In genomic region chr15:45036812-45037781, GRCh38 we compare ENCODE assay signal across 8 cellular contexts. TPM values are rescaled to one million over a fixed set of nuclear protein-coding genes. Genes with fewer than 3 reads are reported as not detected.
A peak's percentile ranks its signal among the peaks of the same experiment; 100 is the strongest.
DNase-seq lines count a peak whose midpoint lies in the region; ATAC-seq and TF ChIP-seq lines count a peak whose summit lies in the region.
"Not testable (repeated sequence)": the region's sequence is repeated elsewhere in the genome, so short reads cannot be mapped to it uniquely, and the experiment has no call there.

No MANE protein-coding gene starts in this region.

- ATAC-seq in stimulated activated naive B cell treated with anti-CD40 and anti-IgM and Interleukin-4, amounts not matched to agents 10 μg/mL and 1 μg/mL and 100 μg/mL, for 72 hours (replicated peaks) = peak; percentile 97 to 98

- not testable (repeated sequence) for H3K9me3 Mint-ChIP-seq in neural crest cell; stimulated activated naive B cell treated with anti-CD40 and anti-IgM and Interleukin-4, amounts not matched to agents 10 μg/mL and 1 μg/mL and 100 μg/mL, for 72 hours

- in situ Hi-C loops in SK-MEL-5 (cut with HindIII; ENCODE audit: low pct_unique_long_range_greater_than_20kb, low sequenced_read_pairs) = not testable (repeated sequence)

- not testable (repeated sequence) for H3K27ac Mint-ChIP-seq in neural crest cell (ENCODE audit: unreplicated experiment)
- H3K27ac Mint-ChIP-seq in stimulated activated naive B cell treated with anti-CD40 and anti-IgM and Interleukin-4, amounts not matched to agents 10 μg/mL and 1 μg/mL and 100 μg/mL, for 72 hours = peak overlapping the region; percentile 1

- POLR2A ChIA-PET in HEK293T (lab: Yijun Ruan, JAX) = not testable (repeated sequence)

- CTCF ChIA-PET in HEK293T (lab: Yijun Ruan, JAX) = interaction anchor here (0.6 to 2.1 kb wide), 3 partner anchors 60 to 81 kb away, joined by 3 to 6 read pairs (median 6); no protein-coding TSS in a partner anchor

- not testable (repeated sequence) for H3K27me3 Mint-ChIP-seq in neural crest cell (ENCODE audit: low read depth); stimulated activated naive B cell treated with anti-CD40 and anti-IgM and Interleukin-4, amounts not matched to agents 10 μg/mL and 1 μg/mL and 100 μg/mL, for 72 hours

- TF ChIP-seq CTCF in fibroblast of pulmonary artery (IDR thresholded peaks at IDR 0.05; ENCODE audit: low read length, missing control alignments) (peak; percentile 89), neural crest cell (conservative IDR thresholded peaks at IDR 0.05) (peak; percentile 84)

- H3K4me3 ChIP-seq in fibroblast of pulmonary artery (replicated peaks; ENCODE audit: low read depth, low read length) = not testable (repeated sequence)

- H3K4me1 Mint-ChIP-seq in neural crest cell = not testable (repeated sequence)
- peaks cover 22 to 31% of the 10 kb centered on the region in 2 donors for H3K4me1 Mint-ChIP-seq in stimulated activated naive B cell treated with anti-CD40 and anti-IgM and Interleukin-4, amounts not matched to agents 10 μg/mL and 1 μg/mL and 100 μg/mL, for 72 hours

- not testable (repeated sequence) for H3K36me3 Mint-ChIP-seq in neural crest cell (ENCODE audit: low read depth)
- H3K36me3 Mint-ChIP-seq in stimulated activated naive B cell treated with anti-CD40 and anti-IgM and Interleukin-4, amounts not matched to agents 10 μg/mL and 1 μg/mL and 100 μg/mL, for 72 hours = peaks cover 16 to 28% of the 10 kb centered on the region in 2 donors

- DNase-seq in EL = peak; percentile 57
- peak; percentile 37 for DNase-seq in HEK293T (ENCODE audit: extremely low spot score)
- peak; percentile 17 for DNase-seq in NCI-H1105 (lab: John Stamatoyannopoulos, UW)
- DNase-seq in SK-MEL-5 (ENCODE audit: low read depth, low spot score) = peak; percentile 69
- peak; percentile 48 for DNase-seq in activated T-helper 9 cell treated with anti-CD3 and anti-CD28 coated beads, Interleukin-2, amount 50 U/mL, for 16 hours (ENCODE audit: low read depth)
- DNase-seq in fibroblast of pulmonary artery (ENCODE audit: low read depth) = peak; percentile 78
- peak; percentile 55 for DNase-seq in neural crest cell (ENCODE audit: low read depth, low spot score)
- DNase-seq in stimulated activated naive B cell treated with anti-CD40 and anti-IgM and Interleukin-4, amounts not matched to agents 10 μg/mL and 1 μg/mL and 100 μg/mL, for 72 hours = peak; percentile 60

- H3K4me3 Mint-ChIP-seq in neural crest cell = not testable (repeated sequence)
- H3K4me3 Mint-ChIP-seq in stimulated activated naive B cell treated with anti-CD40 and anti-IgM and Interleukin-4, amounts not matched to agents 10 μg/mL and 1 μg/mL and 100 μg/mL, for 72 hours = peak overlapping the region in 1 of 2 donors; percentile 29

RNA-seq across cellular contexts. Expression of gene SORD, which starts 14.1 kb away (rescaled TPM):
- 110 and 123 TPM in 2 replicates for total RNA-seq in SK-MEL-5 (2014; rRNA removed; shearing (Covaris generic))
- 92.6 and 99.9 TPM in 2 replicates for polyA plus RNA-seq in SK-MEL-5 (2015; cell fraction: cytosol; rRNA removed)
- polyA plus RNA-seq in SK-MEL-5 (2015; cell fraction: nucleus; rRNA removed) = 187 and 202 TPM in 2 replicates
- total RNA-seq in neural crest cell = 54.8 and 58.2 TPM in 2 replicates

Comparison
In these comparisons a context has a peak if more than half of its experiments do, and no peak if none do; other contexts are left out.
1. DNase-seq: peak in every context shown above with its lines; median percentile 78 in fibroblast of pulmonary artery; 69 in SK-MEL-5; 60 in stimulated activated naive B cell treated with anti-CD40 and anti-IgM and Interleukin-4, amounts not matched to agents 10 μg/mL and 1 μg/mL and 100 μg/mL, for 72 hours; 57 in EL; 55 in neural crest cell; 48 in activated T-helper 9 cell treated with anti-CD3 and anti-CD28 coated beads, Interleukin-2, amount 50 U/mL, for 16 hours; 37 in HEK293T; 17 in NCI-H1105.